In genomic region chr12:120054293-120054692, GRCh38 we compare ENCODE assay signal across 29 cellular contexts.
"Had no signal": no experiment of that assay in that cellular context is flagged by ENCODE, and none has a peak within 500 bp of the region (broad histone marks: within the 10 kb centered on the region; RNA-seq: fewer than 3 reads in every experiment).

No MANE protein-coding gene starts in this region.

- H3K27me3 Mint-ChIP-seq: natural killer cell treated with Interleukin-12 subunit alpha and Interleukin-12 subunit beta and Interleukin-15 and Interleukin-18, amount 100 ng/mL, for 72 hours; stimulated activated naive CD8-positive, alpha-beta T cell treated with anti-CD3 and anti-CD28 coated beads, Interleukin-15, amount 100 ng/mL, for 72 hours had no signal

- FAIRE-seq: colon, kidney, urothelium cell line had no signal

- DNase-seq: dorsolateral prefrontal cortex; effector CD4-positive, alpha-beta T cell; foreskin fibroblast; gastrocnemius medialis; head of caudate nucleus; kidney; mesenchymal stem cell; mucosa of descending colon; naive B cell; stimulated activated CD4-positive, alpha-beta T cell treated with anti-CD3 and anti-CD28 coated beads, Interleukin-12 subunit alpha, Interleukin-12 subunit beta, amount 100 ng/mL, for 4 hours; stimulated activated CD4-positive, alpha-beta T cell treated with anti-CD3 and anti-CD28 coated beads, Interleukin-1b, Interleukin-23, amount 100 ng/mL, for 48 hours; stimulated activated CD4-positive, alpha-beta T cell treated with anti-CD3 and anti-CD28 coated beads, Interleukin-4, amount 100 ng/mL, for 1 hour; stimulated activated CD8-positive, alpha-beta memory T cell treated with anti-CD3 and anti-CD28 coated beads, Interleukin-4, amount 100 ng/mL, for 48 hours; stimulated activated naive CD4-positive, alpha-beta T cell; stimulated activated naive CD8-positive, alpha-beta T cell treated with anti-CD3 and anti-CD28 coated beads, Interleukin-15, amount 100 ng/mL, for 72 hours; tibial artery; upper lobe of left lung had no signal

- H3K9me3 Mint-ChIP-seq: natural killer cell treated with Interleukin-12 subunit alpha and Interleukin-12 subunit beta and Interleukin-15 and Interleukin-18, amount 100 ng/mL, for 72 hours had no signal

- H3K27ac Mint-ChIP-seq: naive B cell; natural killer cell treated with Interleukin-12 subunit alpha and Interleukin-12 subunit beta and Interleukin-15 and Interleukin-18, amount 100 ng/mL, for 72 hours; stimulated activated naive CD8-positive, alpha-beta T cell treated with anti-CD3 and anti-CD28 coated beads, Interleukin-15, amount 100 ng/mL, for 72 hours had no signal

- H3K36me3 ChIP-seq: gastrocnemius medialis, neutrophil, prostate gland, right atrium auricular region, tibial artery, upper lobe of left lung had no signal

- H3K27me3 ChIP-seq: dorsolateral prefrontal cortex, gastrocnemius medialis, right atrium auricular region, tibial artery, upper lobe of left lung had no signal

- H3K4me3 Mint-ChIP-seq: mesothelial cell of epicardium; naive B cell; natural killer cell treated with Interleukin-12 subunit alpha and Interleukin-12 subunit beta and Interleukin-15 and Interleukin-18, amount 100 ng/mL, for 72 hours; neural crest cell; stimulated activated naive CD8-positive, alpha-beta T cell treated with anti-CD3 and anti-CD28 coated beads, Interleukin-15, amount 100 ng/mL, for 72 hours had no signal

- H3K4me3 ChIP-seq: dorsolateral prefrontal cortex, gastrocnemius medialis, lung, mucosa of descending colon, prostate gland, right atrium auricular region, smooth muscle cell, tibial artery, upper lobe of left lung had no signal

- ATAC-seq: gastrocnemius medialis; left lobe of liver; mucosa of descending colon; natural killer cell treated with Interleukin-12 subunit alpha and Interleukin-12 subunit beta and Interleukin-15 and Interleukin-18, amount 100 ng/mL, for 72 hours; sciatic nerve; stimulated activated naive CD8-positive, alpha-beta T cell treated with anti-CD3 and anti-CD28 coated beads, Interleukin-15, amount 100 ng/mL, for 72 hours had no signal

- H3K4me1 Mint-ChIP-seq: naive B cell, neural crest cell had no signal
